ENCODE assay signal across 9 cellular contexts in the genomic region with DNA sequence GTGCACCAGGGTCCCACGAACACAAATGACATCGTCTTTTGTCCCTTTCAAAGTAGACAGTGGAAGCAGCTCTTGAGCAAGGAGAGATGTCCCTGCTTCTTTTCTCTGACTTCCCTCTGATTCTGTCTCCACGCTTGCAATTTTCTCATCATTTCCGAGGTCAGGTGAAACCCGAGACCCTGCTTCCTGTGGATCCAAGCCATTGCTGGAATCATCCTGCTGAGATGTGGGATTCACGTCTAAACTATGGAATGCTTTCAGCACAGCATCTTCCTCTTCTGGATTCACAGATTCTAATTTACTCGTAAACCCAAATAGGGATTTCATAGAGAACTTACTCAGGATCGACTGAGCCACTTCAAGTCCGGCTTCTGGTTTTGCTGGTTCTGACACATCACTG.
DNase-seq lines count a peak whose midpoint lies in the region; ATAC-seq and TF ChIP-seq lines count a peak whose summit lies in the region.
"Had no signal": no experiment of that assay in that cellular context is flagged by ENCODE, and none has a peak within 500 bp of the region (broad histone marks: within the 10 kb centered on the region; RNA-seq: fewer than 3 reads in every experiment).

No MANE protein-coding gene starts in this region.

- no peaks in the 10 kb centered on the region for H3K79me2 ChIP-seq in GM23338 (replicated peaks; ENCODE audit: insufficient read depth)
- H3K79me2 ChIP-seq in SK-N-SH (ENCODE audit: insufficient read depth), result peaks cover 100% of the 10 kb centered on the region
- H3K79me2 ChIP-seq in hepatocyte, result no peaks in the 10 kb centered on the region

- 0 out of 2 replicates have a peak overlapping the region, but pooled peaks have one; percentile 29 for H2AFZ ChIP-seq in GM23338
- H2AFZ ChIP-seq in SK-N-SH (ENCODE audit: low read depth), result 0 out of 2 replicates have a peak overlapping the region, but pooled peaks have one; percentile 12
- H2AFZ ChIP-seq in hepatocyte, result peak overlapping the region; percentile 32

- peaks cover 13% of the 10 kb centered on the region for H3K27me3 Mint-ChIP-seq in GM23338 (ENCODE audit: insufficient read depth, low read depth, poor library complexity)

- H3K4me1 ChIP-seq in GM23338 (ENCODE audit: insufficient read depth), result peaks cover 43% of the 10 kb centered on the region
- peaks cover 31 to 36% of the 10 kb centered on the region in 2 experiments for H3K4me1 ChIP-seq in SK-N-SH (ENCODE audit: control insufficient read depth in 1 of 2, insufficient read depth in 2 of 2, low read depth in 1 of 2, low read length in 1 of 2)
- peaks cover 29% of the 10 kb centered on the region for H3K4me1 ChIP-seq in hepatocyte (ENCODE audit: insufficient read depth)

- peaks cover 47% of the 10 kb centered on the region for H3K4me1 Mint-ChIP-seq in GM23338

- no peaks in the 10 kb centered on the region; the same call in none of the 2 replicates for H3F3A ChIP-seq in GM23338 (replicated peaks; ENCODE audit: low read depth)
- H3F3A ChIP-seq in SK-N-SH (replicated peaks; ENCODE audit: insufficient read depth), result peaks cover 47% of the 10 kb centered on the region

- peak; percentile 35 for ATAC-seq in GM23338
- no peak for ATAC-seq in HG03378 (IDR thresholded peaks at IDR 0.05; ENCODE audit: unreplicated experiment)

- H3K4me3 ChIP-seq in GM23338, result peak overlapping the region; percentile 44
- peak overlapping the region; percentile 21 to 48; a peak in 3 of 4 replicates for H3K4me3 ChIP-seq in SK-N-SH (ENCODE audit: low read depth in 2 of 2, low read length in 1 of 2)
- no peak overlapping the region for H3K4me3 ChIP-seq in hepatocyte

- no peak for TF ChIP-seq RAD21 in SK-N-SH (IDR thresholded peaks at IDR 0.05; ENCODE audit: low read length)

- H3K9me3 ChIP-seq in SK-N-SH (no peaks in the 10 kb centered on the region), hepatocyte (ENCODE audit: low read depth) (no peaks in the 10 kb centered on the region)

- no peaks in the 10 kb centered on the region for H3K36me3 ChIP-seq in GM23338 (ENCODE audit: insufficient read depth)
- H3K36me3 ChIP-seq in SK-N-SH (replicated peaks in 1 of 2; ENCODE audit: control insufficient read depth in 1 of 2, insufficient read depth in 2 of 2, low read length in 1 of 2), result peaks cover 10 to 27% of the 10 kb centered on the region in 2 experiments
- no peaks in the 10 kb centered on the region for H3K36me3 ChIP-seq in hepatocyte (replicated peaks; ENCODE audit: insufficient read depth, low read depth)

- peak overlapping the region; percentile 81 for H3K9ac ChIP-seq in SK-N-SH

- H4K20me1 ChIP-seq in GM23338 (replicated peaks; ENCODE audit: insufficient read depth) (no peaks in the 10 kb centered on the region), SK-N-SH (ENCODE audit: insufficient read depth) (peaks cover 28% of the 10 kb centered on the region; the same call in 1 of the 2 replicates), hepatocyte (ENCODE audit: insufficient read depth, poor library complexity, severe bottlenecking) (no peaks in the 10 kb centered on the region)

- no peak for TF ChIP-seq CTCF in GM23338 (conservative IDR thresholded peaks at IDR 0.05; ENCODE audit: low read depth in 2 of 2)
- TF ChIP-seq CTCF in SK-N-SH (IDR thresholded peaks at IDR 0.05), result no peak
- TF ChIP-seq CTCF in hepatocyte (IDR thresholded peaks at IDR 0.05; ENCODE audit: poor library complexity), result no peak

- peak overlapping the region; percentile 77 for H3K4me2 ChIP-seq in GM23338
- H3K4me2 ChIP-seq in SK-N-SH, result peak overlapping the region; percentile 86
- peak overlapping the region; percentile 50 for H3K4me2 ChIP-seq in hepatocyte

- no peaks in the 10 kb centered on the region; the same call in 2 of the 3 replicates for H3K36me3 Mint-ChIP-seq in GM23338 (ENCODE audit: low read depth)

- DNase-seq in GM23338 (ENCODE audit: low spot score) (peak; percentile 69), SK-N-SH (no peak), hepatocyte (ENCODE audit: low spot score) (no peak), smooth muscle cell of the brain vasculature (ENCODE audit: low read depth, low spot score) (peak; percentile 72), cortex of kidney (lab: John Stamatoyannopoulos, UW) (no peak), D341Med (ENCODE audit: low spot score) (no peak), NCI-H1436 treated with DMSO at 0.1 percent for 48 hours (lab: John Stamatoyannopoulos, UW) (no peak)
- DNase-seq: NCI-H2171 had no signal

- H3K27me3 ChIP-seq in GM23338 (ENCODE audit: insufficient read depth) (no peaks in the 10 kb centered on the region), SK-N-SH (ENCODE audit: insufficient read depth) (no peaks in the 10 kb centered on the region), hepatocyte (no peaks in the 10 kb centered on the region)

- POLR2A ChIA-PET in SK-N-SH (lab: Yijun Ruan, JAX), result no interaction called here

- H3K9me2 ChIP-seq in GM23338 (ENCODE audit: insufficient read depth), result 0 out of 2 replicates have a peak, but pooled peaks cover 7% of the 10 kb centered on the region
- H3K9me2 ChIP-seq in SK-N-SH, result no peaks in the 10 kb centered on the region
- no peaks in the 10 kb centered on the region for H3K9me2 ChIP-seq in hepatocyte (replicated peaks; ENCODE audit: insufficient read depth)

- H3K9me3 Mint-ChIP-seq in GM23338, result no peaks in the 10 kb centered on the region

- peak overlapping the region; percentile 82; the same call in 1 of the 2 replicates for H3K27ac Mint-ChIP-seq in GM23338

- TF ChIP-seq EP300 in SK-N-SH (IDR thresholded peaks at IDR 0.05; ENCODE audit: borderline replicate concordance in 1 of 2, low read depth in 1 of 2, low read length in 1 of 2), result peak in 1 of 2 experiments; percentile 40; a peak in 1 of 4 replicates

- WGBS in SK-N-SH (ENCODE audit: low lambda C conversion rate), result 34% methylated on average over 9 of the region's 9 CpGs
- 66% methylated on average over 9 of the region's 9 CpGs for WGBS in hepatocyte (ENCODE audit: low lambda C conversion rate, missing lambda C conversion rate)

- H3K4me3 Mint-ChIP-seq in GM23338, result peak overlapping the region; percentile 47; the same call in 2 of the 3 replicates

- H3K27ac ChIP-seq in GM23338 (ENCODE audit: low read depth) (peak overlapping the region; percentile 97), SK-N-SH (ENCODE audit: low read depth in 2 of 2, low read length in 1 of 2) (peak overlapping the region; percentile 87 to 98), hepatocyte (peak overlapping the region; percentile 44)

- CTCF ChIA-PET in SK-N-SH (lab: Yijun Ruan, JAX), result interaction anchor here (1.1 to 1.6 kb wide), 3 partner anchors 19 to 65 kb away, joined by 4 to 6 read pairs (median 5); no protein-coding TSS in a partner anchor

TF ChIP-seq in GM23338, 12 proteins besides CTCF, POLR2A, EP300 and RAD21:
- TF ChIP-seq ZNF331 (CRISPR knock-in tag; IDR thresholded peaks at IDR 0.05; ENCODE audit: low read depth), result no peak
TF ChIP-seq in GM23338: peak in this region for 0.

TF ChIP-seq in SK-N-SH, 30 proteins besides CTCF, POLR2A, EP300 and RAD21 (continues in another document):
- TF ChIP-seq TAF1 (IDR thresholded peaks at IDR 0.05; ENCODE audit: borderline replicate concordance, low read depth, low read length) (0 out of 2 replicates have a peak, but pooled peaks have one; percentile 12), YY1 (IDR thresholded peaks at IDR 0.05; ENCODE audit: low read depth) (0 out of 2 replicates have a peak, but pooled peaks have one; percentile 29), NRF1 (IDR thresholded peaks at IDR 0.05; ENCODE audit: low read depth, low read length) (no peak), MXI1 (IDR thresholded peaks at IDR 0.05; ENCODE audit: low read depth, low read length) (no peak), GABPA (IDR thresholded peaks at IDR 0.05; ENCODE audit: low read depth) (peak; percentile 66), FOSL2 (IDR thresholded peaks at IDR 0.05; ENCODE audit: borderline replicate concordance, low read depth) (peak; percentile 33; the same call in 1 of the 2 replicates), MAX (IDR thresholded peaks at IDR 0.05; ENCODE audit: low read depth) (peak; percentile 33; the same call in 1 of the 2 replicates), PBX3 (IDR thresholded peaks at IDR 0.05) (peak; percentile 47), IRF3 (IDR thresholded peaks at IDR 0.05; ENCODE audit: low read depth, low read length) (no peak), RCOR1 (IDR thresholded peaks at IDR 0.05; ENCODE audit: low read length) (no peak)

Comparison
In these comparisons a context has a peak if more than half of its experiments do, and no peak if none do; other contexts are left out.
1. DNase-seq: peak in GM23338 (single experiment) and smooth muscle cell of the brain vasculature (single experiment); none in SK-N-SH (single experiment), hepatocyte (single experiment), cortex of kidney (single experiment), D341Med (single experiment) and NCI-H1436 treated with DMSO at 0.1 percent for 48 hours (single experiment).
2. H3K27ac ChIP-seq: peak in every context shown above with its lines; median percentile 97 in GM23338; 92 in SK-N-SH; 44 in hepatocyte.
3. Peak in every context shown above with its lines, with median percentiles within 50 percentile points of each other: H2AFZ ChIP-seq and H3K4me2 ChIP-seq.